8 cellular contexts compared by ENCODE assay signal in genomic region chr3:120596116-120596852, GRCh38. TPM values are rescaled to one million over a fixed set of nuclear protein-coding genes. Genes with fewer than 3 reads are reported as not detected.
A peak's percentile ranks its signal among the peaks of the same experiment; 100 is the strongest.
DNase-seq lines count a peak whose midpoint lies in the region; ATAC-seq and TF ChIP-seq lines count a peak whose summit lies in the region.

NDUFB4 (plus strand) TSS chr3:120596336; CDS start chr3:120596360, 24 bp downstream.

- H3K9me3 Mint-ChIP-seq in activated B cell treated with CpG ODN at 0.5 μM for 24 hours = no peaks in the 10 kb centered on the region

- H3K79me2 ChIP-seq in smooth muscle cell (ENCODE audit: low read depth) = peaks cover 35% of the 10 kb centered on the region

- in situ Hi-C loops in GM18951 (cut with MboI; ENCODE audit: low sequenced_read_pairs, unreplicated experiment) = no loop called here

- peak within 1 kb of the TSS; percentile 93 for H3K4me2 ChIP-seq in smooth muscle cell

- intact Hi-C loops in activated B cell treated with CpG ODN at 0.5 μM for 24 hours (cut with micrococcal nuclease) = loop anchor here (1.0 to 5.0 kb wide), 7 partner anchors 38 to 1354 kb away; partner anchors contain the start of genes B4GALT4, GSK3B, GTF2E1 and LRRC58

- peak; percentile 92 for ATAC-seq in HG03196 (IDR thresholded peaks at IDR 0.05; ENCODE audit: unreplicated experiment)
- peak; percentile 96 for ATAC-seq in activated B cell treated with CpG ODN at 0.5 μM for 24 hours (ENCODE audit: low read depth)

- peaks cover 31% of the 10 kb centered on the region for H3F3A ChIP-seq in smooth muscle cell (ENCODE audit: low read depth)

- peak; percentile 87 for TF ChIP-seq POLR2A in GM18951 (IDR thresholded peaks at IDR 0.05; ENCODE audit: extremely low read depth, insufficient read depth, insufficient read length)

- H3K27me3 ChIP-seq in smooth muscle cell (ENCODE audit: low read depth) = no peaks in the 10 kb centered on the region

- POLR2A ChIA-PET in activated B cell treated with CpG ODN at 0.5 μM for 24 hours (lab: Charles Lee) = interaction anchor here (0.6 to 3.0 kb wide), 12 partner anchors 10 to 1788 kb away, joined by 3 to 21 read pairs (median 4); partner anchors contain the start of genes FAM162A, GSK3B, GTF2E1 and LRRC58

- TF ChIP-seq CTCF in activated B cell treated with CpG ODN at 0.5 μM for 24 hours (IDR thresholded peaks at IDR 0.05) = no peak
- no peak for TF ChIP-seq CTCF in smooth muscle cell (IDR thresholded peaks at IDR 0.05; ENCODE audit: borderline replicate concordance, insufficient read depth, poor library complexity, severe bottlenecking)

- CTCF ChIA-PET in activated B cell treated with CpG ODN at 0.5 μM for 24 hours (lab: Charles Lee) = interaction anchor here (1.0 to 1.8 kb wide), 3 partner anchors 29 to 37 kb away, joined by 3 to 9 read pairs (median 5); no protein-coding TSS in a partner anchor

- WGBS in smooth muscle cell (ENCODE audit: low lambda C conversion rate) = 1% methylated on average over 52 of the region's 53 CpGs

- peak within 1 kb of the TSS; percentile 95 for H3K27ac ChIP-seq in caudate nucleus (ENCODE audit: low read depth, low read length)
- peak within 1 kb of the TSS; percentile 91 for H3K27ac ChIP-seq in smooth muscle cell (ENCODE audit: low read depth)

- peaks cover 6% of the 10 kb centered on the region for H3K36me3 ChIP-seq in smooth muscle cell (ENCODE audit: low read depth)

- peak within 1 kb of the TSS; percentile 90 for H2AFZ ChIP-seq in smooth muscle cell (ENCODE audit: low read depth)

- H3K4me3 Mint-ChIP-seq in activated B cell treated with CpG ODN at 0.5 μM for 24 hours = peak within 1 kb of the TSS; percentile 96

- H3K27me3 Mint-ChIP-seq in activated B cell treated with CpG ODN at 0.5 μM for 24 hours = peaks cover 2% of the 10 kb centered on the region

- peak within 1 kb of the TSS; percentile 94 for H3K27ac Mint-ChIP-seq in activated B cell treated with CpG ODN at 0.5 μM for 24 hours

- H3K4me3 ChIP-seq in smooth muscle cell = peak within 1 kb of the TSS; percentile 78

- peak within 1 kb of the TSS; percentile 97 for H3K9ac ChIP-seq in smooth muscle cell (ENCODE audit: low read depth)

- no peaks in the 10 kb centered on the region for H3K9me3 ChIP-seq in smooth muscle cell (replicated peaks; ENCODE audit: low read depth)

- peaks cover 17% of the 10 kb centered on the region for H4K20me1 ChIP-seq in smooth muscle cell (ENCODE audit: low read depth)

- H3K4me1 ChIP-seq in smooth muscle cell (ENCODE audit: low read depth) = peaks cover 17% of the 10 kb centered on the region

- DNase-seq in AG08395 (ENCODE audit: low spot score) = peak; percentile 100
- peak; percentile 95 for DNase-seq in NCI-H345 (lab: John Stamatoyannopoulos, UW)
- peak; percentile 82 for DNase-seq in activated B cell treated with CpG ODN at 0.5 μM for 24 hours
- DNase-seq in caudate nucleus (lab: John Stamatoyannopoulos, UW) = peak in 60 of 61 donors; percentile 77 to 99 (median 95)
- DNase-seq in iPS-NIHi7 (ENCODE audit: extremely low spot score) = peak; percentile 99
- peak; percentile 82 for DNase-seq in smooth muscle cell (lab: John Stamatoyannopoulos, UW; ENCODE audit: unreplicated experiment)

- peaks cover 17% of the 10 kb centered on the region for H3K36me3 Mint-ChIP-seq in activated B cell treated with CpG ODN at 0.5 μM for 24 hours (ENCODE audit: low read depth)

- peaks cover 11% of the 10 kb centered on the region for H3K4me1 Mint-ChIP-seq in activated B cell treated with CpG ODN at 0.5 μM for 24 hours

RNA-seq across cellular contexts. Expression of gene NDUFB4, which starts in this region (rescaled TPM):
- total RNA-seq in activated B cell treated with CpG ODN at 0.5 μM for 24 hours (80.4 and 86.3 TPM in 2 replicates), smooth muscle cell (175 and 270 TPM in 2 replicates)
- 484 and 493 TPM in 2 replicates for polyA plus RNA-seq in smooth muscle cell

Comparison
In these comparisons a context has a peak if more than half of its experiments do, and no peak if none do; other contexts are left out.
1. Peak in every context shown above with its lines: DNase-seq, ATAC-seq, H3K4me3 ChIP-seq and H3K27ac ChIP-seq.